35 cellular contexts compared by ENCODE assay signal in the genomic region with DNA sequence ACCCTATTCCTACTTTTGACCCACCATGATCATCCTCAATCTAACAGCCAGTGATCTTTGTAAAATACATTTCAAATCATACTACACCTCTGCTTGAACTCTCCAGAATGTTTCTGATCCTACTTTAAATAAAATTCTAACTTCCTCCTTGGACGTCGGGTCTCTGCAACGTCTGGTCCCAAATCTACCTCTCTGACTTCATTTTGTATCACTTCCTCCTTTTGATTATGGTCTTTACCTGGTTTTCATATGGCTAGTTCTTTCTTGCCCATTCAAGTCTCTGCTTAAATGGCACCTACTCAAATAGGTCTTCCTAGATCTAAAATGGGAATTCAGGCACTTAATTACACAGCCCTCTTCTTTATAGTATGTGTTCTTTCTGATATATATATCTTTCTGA.
"Had no signal": no experiment of that assay in that cellular context is flagged by ENCODE, and none has a peak within 500 bp of the region (broad histone marks: within the 10 kb centered on the region; RNA-seq: fewer than 3 reads in every experiment).

No MANE protein-coding gene starts in this region.

- DNase-seq: Karpas-422, Kasumi-1, MG63, MM.1S, MV-4-11, NCI-H1048, NCI-H1092, NCI-H1092 treated with DMSO at 0.1 percent for 48 hours, NCI-H1105, NCI-H1105 treated with DMSO at 0.1 percent for 48 hours, NCI-H1417, NCI-H1417 treated with DMSO at 0.1 percent for 48 hours, NCI-H1436, NCI-H1436 treated with DMSO at 0.1 percent for 48 hours, NCI-H146, NCI-H1694, NCI-H1694 treated with DMSO at 0.1 percent for 48 hours, NCI-H187, NCI-H187 treated with DMSO at 0.1 percent for 48 hours, NCI-H1930, NCI-H2029, NCI-H2029 treated with DMSO at 0.1 percent for 48 hours, NCI-H2081, NCI-H2081 treated with DMSO at 0.1 percent for 48 hours, NCI-H2107, NCI-H2171, NCI-H2171 treated with DMSO at 0.1 percent for 48 hours, NCI-H2227 treated with DMSO at 0.1 percent for 48 hours, NCI-H226, NCI-H345, NCI-H446, NCI-H446 treated with DMSO at 0.1 percent for 48 hours, NCI-H510A, NCI-H510A treated with DMSO at 0.1 percent for 48 hours, NCI-H524 had no signal
